15 cellular contexts compared by ENCODE assay signal in genomic region chr10:86599041-86599440, GRCh38. TPM values are rescaled to one million over a fixed set of nuclear protein-coding genes. Genes with fewer than 3 reads are reported as not detected.
A peak's percentile ranks its signal among the peaks of the same experiment; 100 is the strongest.
DNase-seq lines count a peak whose midpoint lies in the region; TF ChIP-seq lines count a peak whose summit lies in the region.
"Had no signal": no experiment of that assay in that cellular context is flagged by ENCODE, and none has a peak within 500 bp of the region (broad histone marks: within the 10 kb centered on the region; RNA-seq: fewer than 3 reads in every experiment).

No MANE protein-coding gene starts in this region.

- peaks cover 8% of the 10 kb centered on the region for H3K4me1 Mint-ChIP-seq in osteocyte (ENCODE audit: unreplicated experiment)

- no peak overlapping the region for H3K4me3 Mint-ChIP-seq in osteocyte (ENCODE audit: unreplicated experiment)

- H3K27me3 Mint-ChIP-seq in osteocyte (ENCODE audit: unreplicated experiment), result no peaks in the 10 kb centered on the region

- H3K4me3 ChIP-seq in coronary artery, result no peak overlapping the region
- H3K4me3 ChIP-seq: BLaER1, GM12878, GM23248 had no signal

- H3K27ac Mint-ChIP-seq in osteocyte (ENCODE audit: unreplicated experiment), result no peak overlapping the region

- H3K36me3 Mint-ChIP-seq in osteocyte (ENCODE audit: unreplicated experiment), result no peaks in the 10 kb centered on the region

- no peak overlapping the region for H3K27ac ChIP-seq in coronary artery
- H3K27ac ChIP-seq: 22Rv1, BLaER1, GM23248 had no signal

- DNase-seq in DMS 273 (lab: John Stamatoyannopoulos, UW; ENCODE audit: unreplicated experiment), result peak; percentile 35
- DNase-seq in DMS 273 treated with DMSO at 0.1 percent for 48 hours (lab: John Stamatoyannopoulos, UW), result no peak
- DNase-seq in coronary artery (ENCODE audit: low spot score), result peak; percentile 8
- DNase-seq in osteocyte (ENCODE audit: extremely low spot score, unreplicated experiment), result peak; percentile 21
- DNase-seq in T-helper 2 cell, result no peak
- DNase-seq in anterior cingulate cortex (lab: John Stamatoyannopoulos, UW), result no peak
- DNase-seq in NK-92 treated with Interleukin-12 subunit alpha and Interleukin-12 subunit beta, amount 100 ng/mL, for 24 hours (lab: John Stamatoyannopoulos, UW), result no peak
- DNase-seq: AML-193, DMS79, GM23248 had no signal

- H3K9me3 Mint-ChIP-seq in osteocyte (ENCODE audit: unreplicated experiment), result no peaks in the 10 kb centered on the region

- TF ChIP-seq CTCF in coronary artery (IDR thresholded peaks at IDR 0.05) (no peak), osteocyte (IDR thresholded peaks at IDR 0.05) (no peak)

RNA-seq across cellular contexts. Expression of gene OPN4, which starts 55.3 kb away (rescaled TPM):
- not detected in 2 replicates for total RNA-seq in osteocyte
- total RNA-seq: G401, GM12878, GM23248, HepG2 had no signal

Comparison
In these comparisons a context has a peak if more than half of its experiments do, and no peak if none do; other contexts are left out.
1. DNase-seq: peak in DMS 273 (single experiment), coronary artery (single experiment) and osteocyte (single experiment); none in DMS 273 treated with DMSO at 0.1 percent for 48 hours (single experiment), T-helper 2 cell (0 of 5), anterior cingulate cortex (0 of 58) and NK-92 treated with Interleukin-12 subunit alpha and Interleukin-12 subunit beta, amount 100 ng/mL, for 24 hours (single experiment).